Comparison of ENCODE assay signal across 1 cellular context in genomic region chr7:150944066-150945042, GRCh38.
TF ChIP-seq lines count a peak whose summit lies in the region.

No MANE protein-coding gene starts in this region.

TF ChIP-seq in H1, 55 proteins besides CTCF, POLR2A, EP300 and RAD21:
- TF ChIP-seq JUND (IDR thresholded peaks at IDR 0.05; ENCODE audit: low read length): no peak
- TF ChIP-seq SP2 (IDR thresholded peaks at IDR 0.05; ENCODE audit: low read length): no peak
- no peak for TF ChIP-seq TBP (IDR thresholded peaks at IDR 0.05; ENCODE audit: low read depth, low read length)
- no peak for TF ChIP-seq RNF2 (IDR thresholded peaks at IDR 0.05; ENCODE audit: borderline replicate concordance, low read depth, low read length, missing control alignments, poor library complexity, severe bottlenecking)
- TF ChIP-seq BRCA1 (IDR thresholded peaks at IDR 0.05; ENCODE audit: low read depth, low read length): no peak
- no peak for TF ChIP-seq TCF12 (IDR thresholded peaks at IDR 0.05; ENCODE audit: low read depth, low read length)
- TF ChIP-seq RBBP5 (IDR thresholded peaks at IDR 0.05; ENCODE audit: borderline replicate concordance, low read depth, low read length): no peak
- no peak for TF ChIP-seq GTF2F1 (IDR thresholded peaks at IDR 0.05; ENCODE audit: borderline replicate concordance, low read depth, low read length)
TF ChIP-seq in H1: peak in this region for 0.
